ENCODE assay signal across 8 cellular contexts in the genomic region with DNA sequence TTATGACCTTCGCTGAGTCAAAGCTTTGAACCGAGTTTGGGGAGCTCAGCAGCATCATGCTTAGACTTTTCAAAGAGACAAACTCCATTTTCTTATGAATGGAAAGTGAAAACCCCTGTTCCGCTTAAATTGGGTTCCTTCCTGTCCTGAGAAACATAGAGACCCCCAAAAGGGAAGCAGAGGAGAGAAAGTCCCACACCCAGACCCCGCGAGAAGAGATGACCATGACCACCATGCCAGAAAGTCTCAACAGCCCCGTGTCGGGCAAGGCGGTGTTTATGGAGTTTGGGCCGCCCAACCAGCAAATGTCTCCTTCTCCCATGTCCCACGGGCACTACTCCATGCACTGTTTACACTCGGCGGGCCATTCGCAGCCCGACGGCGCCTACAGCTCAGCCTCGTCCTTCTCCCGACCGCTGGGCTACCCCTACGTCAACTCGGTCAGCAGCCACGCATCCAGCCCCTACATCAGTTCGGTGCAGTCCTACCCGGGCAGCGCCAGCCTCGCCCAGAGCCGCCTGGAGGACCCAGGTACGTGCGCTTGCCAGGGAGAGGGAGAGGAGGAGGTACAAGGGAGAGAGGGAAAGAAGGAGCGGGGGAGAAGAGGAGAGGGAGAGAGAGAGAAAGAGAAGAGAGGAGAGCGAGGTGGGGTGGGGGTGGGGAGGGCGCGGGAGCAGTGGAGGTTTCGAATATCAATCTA. TPM values are rescaled to one million over a fixed set of nuclear protein-coding genes. Genes with fewer than 3 reads are reported as not detected.
A peak's percentile ranks its signal among the peaks of the same experiment; 100 is the strongest.
DNase-seq lines count a peak whose midpoint lies in the region; ATAC-seq, FAIRE-seq and TF ChIP-seq lines count a peak whose summit lies in the region.

Gene DLX1, plus strand, starts transcription at position 48 of the 700 bp plus-strand sequence. Its CDS starts 171 bp downstream, at position 219.

- WGBS in body of pancreas, 2 donors: 6 to 10% methylated on average over 33 to 34 of the region's 34 CpGs

- H3K9me3 ChIP-seq in body of pancreas: no peaks in the 10 kb centered on the region

- peaks cover 100% of the 10 kb centered on the region for H3K27me3 Mint-ChIP-seq in nephron progenitor cell (ENCODE audit: low read depth, poor library complexity)

- no peak for FAIRE-seq in D721Med (lab: Jason Lieb, UNC)

- peak within 1 kb of the TSS in 1 of 2 donors; percentile 20 for H3K27ac ChIP-seq in coronary artery
- H3K27ac ChIP-seq in body of pancreas: no peak within 1 kb of the TSS

- peaks cover 42% of the 10 kb centered on the region for H3K4me1 Mint-ChIP-seq in nephron progenitor cell

- TF ChIP-seq CTCF in D721Med (IDR thresholded peaks at IDR 0.05; ENCODE audit: insufficient read depth, missing control alignments) (no peak), coronary artery (IDR thresholded peaks at IDR 0.05) (no peak), nephron progenitor cell (IDR thresholded peaks at IDR 0.05) (no peak), body of pancreas (IDR thresholded peaks at IDR 0.05) (no peak)

- peak within 1 kb of the TSS; percentile 75 for H3K4me3 ChIP-seq in coronary artery
- peak within 1 kb of the TSS in 1 of 2 donors; percentile 11 for H3K4me3 ChIP-seq in body of pancreas

- no peak within 1 kb of the TSS for H3K27ac Mint-ChIP-seq in nephron progenitor cell

- H3K9me3 Mint-ChIP-seq in nephron progenitor cell: no peaks in the 10 kb centered on the region

- no peaks in the 10 kb centered on the region for H3K36me3 Mint-ChIP-seq in nephron progenitor cell (ENCODE audit: low read depth)

- intact Hi-C loops in body of pancreas (cut with DNase I): no loop called here

- no peak for TF ChIP-seq POLR2A in body of pancreas (IDR thresholded peaks at IDR 0.05)

- H3K36me3 ChIP-seq in body of pancreas (replicated peaks in 1 of 2; ENCODE audit: insufficient read depth in 1 of 2, low read depth in 2 of 2): no peaks in the 10 kb centered on the region

- peaks cover 0 to 86% of the 10 kb centered on the region in 2 donors for H3K27me3 ChIP-seq in body of pancreas

- H3K4me3 Mint-ChIP-seq in nephron progenitor cell: peak within 1 kb of the TSS; percentile 82

- H3K4me1 ChIP-seq in body of pancreas: peaks cover 48% of the 10 kb centered on the region

- ATAC-seq in GM21529 (IDR thresholded peaks at IDR 0.05; ENCODE audit: unreplicated experiment): peak; percentile 3
- no peak for ATAC-seq in body of pancreas

- DNase-seq in D721Med (ENCODE audit: insufficient read length, low spot score) (peak; percentile 39), NCI-H510A (lab: John Stamatoyannopoulos, UW) (peak; percentile 66), coronary artery (ENCODE audit: low spot score) (no peak), nephron progenitor cell (no peak), body of pancreas (no peak), cerebellum (ENCODE audit: low spot score) (no peak), medulla oblongata (ENCODE audit: extremely low spot score) (no peak)

RNA-seq across cellular contexts. Expression of gene DLX1, which starts in this region (rescaled TPM):
- not detected for total RNA-seq in body of pancreas
- total RNA-seq in cerebellum: not detected

Comparison
In these comparisons a context has a peak if more than half of its experiments do, and no peak if none do; other contexts are left out.
1. DNase-seq: peak in D721Med (single experiment) and NCI-H510A (single experiment); none in coronary artery (single experiment), nephron progenitor cell (single experiment), body of pancreas (0 of 4), cerebellum (single experiment) and medulla oblongata (single experiment).